ENCODE assay signal across 9 cellular contexts in genomic region chr4:95547708-95548471, GRCh38. TPM values are rescaled to one million over a fixed set of nuclear protein-coding genes. Genes with fewer than 3 reads are reported as not detected.
DNase-seq lines count a peak whose midpoint lies in the region; ATAC-seq, FAIRE-seq and TF ChIP-seq lines count a peak whose summit lies in the region.
"Had no signal": no experiment of that assay in that cellular context is flagged by ENCODE, and none has a peak within 500 bp of the region (broad histone marks: within the 10 kb centered on the region; RNA-seq: fewer than 3 reads in every experiment).

No MANE protein-coding gene starts in this region.

- BruUV-seq in GM12878 (replicated peaks; lab: Mats Ljungman, UMichigan) = TSS peak; percentile 48

- H3K27ac ChIP-seq in GM12878 (ENCODE audit: control insufficient read depth, insufficient read depth) = no peak overlapping the region

- SMC1A ChIA-PET in GM12878 (lab: Charles Lee; ENCODE audit: uncharacterized antibody, unreplicated experiment) = interaction anchor here (0.7 to 8.3 kb wide), 6 partner anchors 10 to 56 kb away, joined by 3 to 89 read pairs (median 6); no protein-coding TSS in a partner anchor

- in situ Hi-C loops in GM12878 (cut with MboI) = no loop called here
- in situ Hi-C loops in KBM-7 (cut with MboI; ENCODE audit: low pct_unique_long_range_greater_than_20kb, low sequenced_read_pairs) = no loop called here

- RAD21 ChIA-PET in GM12878 (lab: Charles Lee; ENCODE audit: unreplicated experiment) = interaction anchor here (1.0 to 3.6 kb wide), 7 partner anchors 10 to 52 kb away, joined by 3 to 25 read pairs (median 4); no protein-coding TSS in a partner anchor

- H3K79me2 ChIP-seq in GM12878 (ENCODE audit: control insufficient read depth, insufficient read depth, low read length) = no peaks in the 10 kb centered on the region

- H3K4me1 ChIP-seq in GM12878 (ENCODE audit: control insufficient read depth, insufficient read depth, low read length) = no peaks in the 10 kb centered on the region

- H3K4me3 ChIP-seq in GM12878 = no peak overlapping the region
- H3K4me3 ChIP-seq in skeletal muscle cell (ENCODE audit: low read depth, low read length) = peak overlapping the region; percentile 59

- H3K9me3 ChIP-seq in GM12878 (replicated peaks; ENCODE audit: control insufficient read depth, insufficient read depth, low read length) = no peaks in the 10 kb centered on the region

- TF ChIP-seq RAD21 in GM12878 (IDR thresholded peaks at IDR 0.05; ENCODE audit: insufficient read depth, low read depth, low read length) = no peak

- no peak for TF ChIP-seq EP300 in GM12878 (IDR thresholded peaks at IDR 0.05; ENCODE audit: borderline replicate concordance in 1 of 2, control insufficient read depth in 1 of 2, low read depth in 2 of 2, low read length in 2 of 2)

- H3K36me3 ChIP-seq in GM12878 (ENCODE audit: control insufficient read depth in 2 of 2, insufficient read depth in 2 of 2, low read length in 1 of 2) = no peaks in the 10 kb centered on the region

- H3K9ac ChIP-seq in GM12878 (ENCODE audit: control insufficient read depth, insufficient read depth, low read length) = no peak overlapping the region

- CTCF ChIA-PET in GM12878 (lab: Yijun Ruan, JAX) = interaction anchor here (1.3 to 6.6 kb wide), 5 partner anchors 12 to 37 kb away, joined by 4 to 87 read pairs (median 7); no protein-coding TSS in a partner anchor

- peak overlapping the region; percentile 19; the same call in 1 of the 2 replicates for H3K4me2 ChIP-seq in GM12878 (ENCODE audit: control insufficient read depth, insufficient read depth)

- no peaks in the 10 kb centered on the region; the same call in 1 of the 2 replicates for H4K20me1 ChIP-seq in GM12878 (ENCODE audit: control insufficient read depth, insufficient read depth)

- TF ChIP-seq POLR2A in GM12878 (IDR thresholded peaks at IDR 0.05; ENCODE audit: low read depth, low read length) = no peak

- ATAC-seq in GM12878 = peak; percentile 2

- POLR2A ChIA-PET in GM12878 (lab: Charles Lee) = interaction anchor here (1.1 to 2.4 kb wide), 6 partner anchors 11 to 25 kb away, joined by 3 to 8 read pairs (median 4); no protein-coding TSS in a partner anchor

- no peak for FAIRE-seq in GM12878 (lab: Jason Lieb, UNC)

- intact Hi-C loops in GM12878 (cut with micrococcal nuclease; ENCODE audit: unreplicated experiment) = no loop called here

- H3K27me3 ChIP-seq in GM12878 (replicated peaks in 1 of 2; ENCODE audit: control insufficient read depth in 2 of 2, insufficient read depth in 2 of 2, low read length in 1 of 2) = peaks cover 0 to 17% of the 10 kb centered on the region in 2 experiments; a peak in 2 of 4 replicates

- H2AFZ ChIP-seq in GM12878 (ENCODE audit: control insufficient read depth, low read depth, low read length) = no peak overlapping the region

- DNase-seq in LHCN-M2 (ENCODE audit: low read depth) (peak; percentile 14), GM12878 (ENCODE audit: low read depth, low spot score) (no peak), iPS-NIHi11 (ENCODE audit: low spot score) (peak; percentile 29), skeletal muscle cell (ENCODE audit: low read depth) (no peak), NCI-H1092 treated with DMSO at 0.1 percent for 48 hours (lab: John Stamatoyannopoulos, UW) (no peak), NCI-H345 (lab: John Stamatoyannopoulos, UW) (no peak), NCI-H2081 treated with DMSO at 0.1 percent for 48 hours (lab: John Stamatoyannopoulos, UW) (no peak), KBM-7 (no peak)

- no peak for TF ChIP-seq CTCF in GM12878 (IDR thresholded peaks at IDR 0.05 in 2 of 3, conservative IDR thresholded peaks at IDR 0.05 in 1 of 3; ENCODE audit: control insufficient read depth in 2 of 3, extremely low read depth in 1 of 3, insufficient read depth in 1 of 3, low read depth in 3 of 3, low read length in 3 of 3)

- WGBS in GM12878 (ENCODE audit: insufficient coverage, insufficient replicate concordance, low lambda C conversion rate, missing lambda C conversion rate) = 26% methylated on average over 41 of the region's 41 CpGs

TF ChIP-seq in GM12878, 131 proteins besides CTCF, POLR2A, EP300 and RAD21:
- TF ChIP-seq EZH2 (IDR thresholded peaks at IDR 0.05; ENCODE audit: borderline replicate concordance, control insufficient read depth, low read depth, low read length) = no peak
- no peak for TF ChIP-seq GATAD2B (conservative IDR thresholded peaks at IDR 0.05; ENCODE audit: low read depth)
- no peak for TF ChIP-seq CBX5 (IDR thresholded peaks at IDR 0.05; ENCODE audit: low read depth)
- TF ChIP-seq MYB (IDR thresholded peaks at IDR 0.05; ENCODE audit: borderline replicate concordance, low read depth, low read length) = no peak
- TF ChIP-seq NR2C2 (IDR thresholded peaks at IDR 0.05; ENCODE audit: borderline replicate concordance, control insufficient read depth, insufficient read length, low read depth) = no peak
- TF ChIP-seq NFIC (IDR thresholded peaks at IDR 0.05; ENCODE audit: low read depth, low read length) = no peak
- no peak for TF ChIP-seq RCOR1 (conservative IDR thresholded peaks at IDR 0.05; ENCODE audit: low read depth, low read length)
- TF ChIP-seq CHD1 (IDR thresholded peaks at IDR 0.05; ENCODE audit: low read depth, low read length) = no peak
- no peak for TF ChIP-seq KLF5 (IDR thresholded peaks at IDR 0.05; ENCODE audit: partially characterized antibody)
- TF ChIP-seq, protein P1, sequence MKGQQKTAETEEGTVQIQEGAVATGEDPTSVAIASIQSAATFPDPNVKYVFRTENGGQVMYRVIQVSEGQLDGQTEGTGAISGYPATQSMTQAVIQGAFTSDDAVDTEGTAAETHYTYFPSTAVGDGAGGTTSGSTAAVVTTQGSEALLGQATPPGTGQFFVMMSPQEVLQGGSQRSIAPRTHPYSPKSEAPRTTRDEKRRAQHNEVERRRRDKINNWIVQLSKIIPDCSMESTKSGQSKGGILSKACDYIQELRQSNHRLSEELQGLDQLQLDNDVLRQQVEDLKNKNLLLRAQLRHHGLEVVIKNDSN (IDR thresholded peaks at IDR 0.05; ENCODE audit: borderline replicate concordance, extremely low read length, insufficient read depth, low read depth, low read length) = no peak
- TF ChIP-seq NFYA (IDR thresholded peaks at IDR 0.05; ENCODE audit: borderline replicate concordance, low read depth, low read length) = no peak
- TF ChIP-seq ZSCAN29 (IDR thresholded peaks at IDR 0.05) = no peak
- TF ChIP-seq IKZF2 (IDR thresholded peaks at IDR 0.05) = no peak
- no peak for TF ChIP-seq LARP7 (IDR thresholded peaks at IDR 0.05)
- no peak for TF ChIP-seq SREBF1 (IDR thresholded peaks at IDR 0.05; ENCODE audit: low read length)
- TF ChIP-seq RBBP5 (conservative IDR thresholded peaks at IDR 0.05) = no peak
- TF ChIP-seq NR2F1 (conservative IDR thresholded peaks at IDR 0.05) = no peak
- no peak for TF ChIP-seq PAX5 (IDR thresholded peaks at IDR 0.05; ENCODE audit: borderline replicate concordance, low read depth, low read length)
- TF ChIP-seq HCFC1 (IDR thresholded peaks at IDR 0.05; ENCODE audit: low read length) = no peak
- TF ChIP-seq SMARCA5 (IDR thresholded peaks at IDR 0.05) = no peak

RNA-seq across cellular contexts. Expression of gene UNC5C, which starts 0.9 kb away (rescaled TPM):
- total RNA-seq in LHCN-M2 (2014; rRNA removed) = 0.06 and 0.11 TPM in 2 replicates
- 0.13 TPM for polyA plus RNA-seq in LHCN-M2 (2012)
- 1.3 and 2.3 TPM in 2 replicates for total RNA-seq in GM12878 (2013; cell fraction: nucleolus; rRNA removed)
- total RNA-seq in GM12878 (2014; rRNA removed) = 0.11 and 0.27 TPM in 2 replicates
- 0.13 and 0.18 TPM in 2 replicates for total RNA-seq in GM12878 (2014; rRNA removed; fragmentation: Illumina TruSeq; extraction: Trizol)
- 0.48 and 0.64 TPM in 2 replicates for total RNA-seq in GM12878 (2021)
- polyA plus RNA-seq in GM12878 (2011; ENCODE audit: low read depth) = not detected
- 1.5 and 2.0 TPM in 2 replicates for polyA plus RNA-seq in GM12878 (2011; rRNA removed)
- 2.6 and 3.1 TPM in 2 replicates for polyA plus RNA-seq in GM12878 (2011; cell fraction: cytosol; rRNA removed)
- polyA plus RNA-seq in GM12878 (2011; cell fraction: nucleus; rRNA removed) = 5.9 TPM in 2 replicates
- 0.06 TPM in 1 of 2 replicates, not detected in the other for polyA plus RNA-seq in GM12878 (2012)
- 0.03 and 0.15 TPM in 2 replicates for polyA plus RNA-seq in GM12878 (2014; fragmentation: Illumina TruSeq; extraction: Trizol)
- polyA plus RNA-seq in GM12878 (2014; fragmentation: Nextera tagmentation; extraction: Ambion mirVana) = under 1 TPM in 1 of 2 experiments, not detected in 1; 0.02 TPM
- 0.13 and 0.20 TPM in 2 replicates for polyA plus RNA-seq in GM12878 (2014; rRNA removed)
- under 1 TPM; 0.13 to 0.36 TPM for polyA plus RNA-seq in GM12878 (2016; fragmentation: Nextera tagmentation; extraction: Ambion mirVana)
- 6.2 and 7.4 TPM in 2 replicates for polyA minus RNA-seq in GM12878 (2011; rRNA and poly(A)+ RNA removed)
- polyA minus RNA-seq in GM12878 (2011; cell fraction: cytosol; rRNA and poly(A)+ RNA removed) = 1.1 and 2.6 TPM in 2 replicates
- 11.8 and 26.1 TPM in 2 replicates for polyA minus RNA-seq in GM12878 (2011; cell fraction: nucleus; rRNA and poly(A)+ RNA removed)
- polyA plus RNA-seq: IgD-negative memory B cell had no signal

Comparison
In these comparisons a context has a peak if more than half of its experiments do, and no peak if none do; other contexts are left out.
1. DNase-seq: peak in LHCN-M2 (single experiment) and iPS-NIHi11 (single experiment); none in GM12878 (single experiment), skeletal muscle cell (single experiment), NCI-H1092 treated with DMSO at 0.1 percent for 48 hours (single experiment), NCI-H345 (single experiment), NCI-H2081 treated with DMSO at 0.1 percent for 48 hours (single experiment) and KBM-7 (single experiment).